In genomic region chr5:90528704-90529233, GRCh38 we compare ENCODE assay signal across 1 cellular context.
TF ChIP-seq lines count a peak whose summit lies in the region.

No MANE protein-coding gene starts in this region.

TF ChIP-seq in HEK293, 187 proteins besides CTCF, POLR2A, EP300 and RAD21 (continued from another document):
- TF ChIP-seq SP7 (tag by site-specific recombination; IDR thresholded peaks at IDR 0.05) (no peak), ZSCAN16 (tag by site-specific recombination; IDR thresholded peaks at IDR 0.05) (no peak), TCF7L2 (IDR thresholded peaks at IDR 0.05; ENCODE audit: borderline replicate concordance, low read depth, low read length) (no peak)
- TF ChIP-seq, protein P1, sequence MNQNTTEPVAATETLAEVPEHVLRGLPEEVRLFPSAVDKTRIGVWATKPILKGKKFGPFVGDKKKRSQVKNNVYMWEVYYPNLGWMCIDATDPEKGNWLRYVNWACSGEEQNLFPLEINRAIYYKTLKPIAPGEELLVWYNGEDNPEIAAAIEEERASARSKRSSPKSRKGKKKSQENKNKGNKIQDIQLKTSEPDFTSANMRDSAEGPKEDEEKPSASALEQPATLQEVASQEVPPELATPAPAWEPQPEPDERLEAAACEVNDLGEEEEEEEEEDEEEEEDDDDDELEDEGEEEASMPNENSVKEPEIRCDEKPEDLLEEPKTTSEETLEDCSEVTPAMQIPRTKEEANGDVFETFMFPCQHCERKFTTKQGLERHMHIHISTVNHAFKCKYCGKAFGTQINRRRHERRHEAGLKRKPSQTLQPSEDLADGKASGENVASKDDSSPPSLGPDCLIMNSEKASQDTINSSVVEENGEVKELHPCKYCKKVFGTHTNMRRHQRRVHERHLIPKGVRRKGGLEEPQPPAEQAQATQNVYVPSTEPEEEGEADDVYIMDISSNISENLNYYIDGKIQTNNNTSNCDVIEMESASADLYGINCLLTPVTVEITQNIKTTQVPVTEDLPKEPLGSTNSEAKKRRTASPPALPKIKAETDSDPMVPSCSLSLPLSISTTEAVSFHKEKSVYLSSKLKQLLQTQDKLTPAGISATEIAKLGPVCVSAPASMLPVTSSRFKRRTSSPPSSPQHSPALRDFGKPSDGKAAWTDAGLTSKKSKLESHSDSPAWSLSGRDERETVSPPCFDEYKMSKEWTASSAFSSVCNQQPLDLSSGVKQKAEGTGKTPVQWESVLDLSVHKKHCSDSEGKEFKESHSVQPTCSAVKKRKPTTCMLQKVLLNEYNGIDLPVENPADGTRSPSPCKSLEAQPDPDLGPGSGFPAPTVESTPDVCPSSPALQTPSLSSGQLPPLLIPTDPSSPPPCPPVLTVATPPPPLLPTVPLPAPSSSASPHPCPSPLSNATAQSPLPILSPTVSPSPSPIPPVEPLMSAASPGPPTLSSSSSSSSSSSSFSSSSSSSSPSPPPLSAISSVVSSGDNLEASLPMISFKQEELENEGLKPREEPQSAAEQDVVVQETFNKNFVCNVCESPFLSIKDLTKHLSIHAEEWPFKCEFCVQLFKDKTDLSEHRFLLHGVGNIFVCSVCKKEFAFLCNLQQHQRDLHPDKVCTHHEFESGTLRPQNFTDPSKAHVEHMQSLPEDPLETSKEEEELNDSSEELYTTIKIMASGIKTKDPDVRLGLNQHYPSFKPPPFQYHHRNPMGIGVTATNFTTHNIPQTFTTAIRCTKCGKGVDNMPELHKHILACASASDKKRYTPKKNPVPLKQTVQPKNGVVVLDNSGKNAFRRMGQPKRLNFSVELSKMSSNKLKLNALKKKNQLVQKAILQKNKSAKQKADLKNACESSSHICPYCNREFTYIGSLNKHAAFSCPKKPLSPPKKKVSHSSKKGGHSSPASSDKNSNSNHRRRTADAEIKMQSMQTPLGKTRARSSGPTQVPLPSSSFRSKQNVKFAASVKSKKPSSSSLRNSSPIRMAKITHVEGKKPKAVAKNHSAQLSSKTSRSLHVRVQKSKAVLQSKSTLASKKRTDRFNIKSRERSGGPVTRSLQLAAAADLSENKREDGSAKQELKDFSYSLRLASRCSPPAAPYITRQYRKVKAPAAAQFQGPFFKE (tag by site-specific recombination; IDR thresholded peaks at IDR 0.05; ENCODE audit: borderline replicate concordance), result no peak
